ENCODE assay signal across 20 cellular contexts in the genomic region with DNA sequence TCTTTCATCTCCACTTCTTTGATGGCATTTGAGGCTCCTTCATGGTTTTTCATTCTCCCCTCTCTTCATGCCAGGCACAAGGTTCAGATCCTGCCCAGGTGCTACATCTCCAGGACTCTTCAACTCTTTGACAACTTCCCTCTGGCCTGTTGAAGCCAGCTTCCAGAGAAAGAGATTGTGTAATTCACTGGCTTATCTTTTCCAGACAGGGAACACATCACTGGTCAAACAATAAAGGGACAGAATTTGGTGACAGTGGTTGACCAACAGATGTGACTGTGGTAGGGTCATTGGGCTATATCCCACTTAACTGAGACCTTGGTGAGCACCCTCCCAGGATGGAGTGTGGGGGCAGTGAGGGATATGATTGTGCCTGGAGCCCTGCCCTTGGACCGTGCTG.
A peak's percentile ranks its signal among the peaks of the same experiment; 100 is the strongest.
DNase-seq lines count a peak whose midpoint lies in the region; ATAC-seq, FAIRE-seq and TF ChIP-seq lines count a peak whose summit lies in the region.
"Had no signal": no experiment of that assay in that cellular context is flagged by ENCODE, and none has a peak within 500 bp of the region (broad histone marks: within the 10 kb centered on the region; RNA-seq: fewer than 3 reads in every experiment).

No MANE protein-coding gene starts in this region.

- no peaks in the 10 kb centered on the region for H3K27me3 ChIP-seq in left ventricle myocardium inferior (ENCODE audit: low read depth)
- H3K27me3 ChIP-seq in right cardiac atrium (ENCODE audit: control insufficient read depth, insufficient read depth): no peaks in the 10 kb centered on the region
- H3K27me3 ChIP-seq: BE2C had no signal

- no peak for ATAC-seq in activated T-helper 17 cell treated with anti-CD3 and anti-CD28 coated beads, Interleukin-2, amount 50 U/mL, for 72 hours (replicated peaks)
- peak; percentile 16 to 17 for ATAC-seq in right cardiac atrium
- no peak for ATAC-seq in activated CD8-positive, alpha-beta memory T cell treated with anti-CD3 and anti-CD28 coated beads, Interleukin-2, amount 10 ng/mL, durations not matched to agents 7 days and 5 days
- ATAC-seq in HG02852 (IDR thresholded peaks at IDR 0.05; ENCODE audit: unreplicated experiment): no peak
- ATAC-seq: GM23338 had no signal

- peaks cover 54% of the 10 kb centered on the region for H3K4me1 ChIP-seq in left ventricle myocardium inferior
- peaks cover 8% of the 10 kb centered on the region for H3K4me1 ChIP-seq in right cardiac atrium (ENCODE audit: control insufficient read depth, insufficient read depth, low read length)
- H3K4me1 ChIP-seq: BE2C had no signal

- FAIRE-seq in GM19239 (lab: Jason Lieb, UNC): no peak
- FAIRE-seq: A204.1, D721Med, G401.6, GM12891, H54, HTR-8/SVneo had no signal

- no peaks in the 10 kb centered on the region for H3K4me1 Mint-ChIP-seq in activated T-helper 17 cell treated with anti-CD3 and anti-CD28 coated beads, Interleukin-2, amount 50 U/mL, for 72 hours
- H3K4me1 Mint-ChIP-seq in activated CD8-positive, alpha-beta memory T cell treated with anti-CD3 and anti-CD28 coated beads, Interleukin-2, amount 10 ng/mL, durations not matched to agents 7 days and 5 days: no peaks in the 10 kb centered on the region
- H3K4me1 Mint-ChIP-seq: CD4-positive, CD25-positive, alpha-beta regulatory T cell had no signal

- no peaks in the 10 kb centered on the region for H3K9me3 Mint-ChIP-seq in activated T-helper 17 cell treated with anti-CD3 and anti-CD28 coated beads, Interleukin-2, amount 50 U/mL, for 72 hours
- H3K9me3 Mint-ChIP-seq in activated CD8-positive, alpha-beta memory T cell treated with anti-CD3 and anti-CD28 coated beads, Interleukin-2, amount 10 ng/mL, durations not matched to agents 7 days and 5 days (ENCODE audit: low read depth): no peaks in the 10 kb centered on the region
- H3K9me3 Mint-ChIP-seq: CD4-positive, CD25-positive, alpha-beta regulatory T cell; GM23338 had no signal

- H3K27ac Mint-ChIP-seq in activated T-helper 17 cell treated with anti-CD3 and anti-CD28 coated beads, Interleukin-2, amount 50 U/mL, for 72 hours: peak overlapping the region; percentile 20
- H3K27ac Mint-ChIP-seq in activated CD8-positive, alpha-beta memory T cell treated with anti-CD3 and anti-CD28 coated beads, Interleukin-2, amount 10 ng/mL, durations not matched to agents 7 days and 5 days: no peak overlapping the region
- H3K27ac Mint-ChIP-seq: CD4-positive, CD25-positive, alpha-beta regulatory T cell; GM23338 had no signal

- no peaks in the 10 kb centered on the region for H3K36me3 Mint-ChIP-seq in activated T-helper 17 cell treated with anti-CD3 and anti-CD28 coated beads, Interleukin-2, amount 50 U/mL, for 72 hours (ENCODE audit: low read depth)
- no peaks in the 10 kb centered on the region for H3K36me3 Mint-ChIP-seq in activated CD8-positive, alpha-beta memory T cell treated with anti-CD3 and anti-CD28 coated beads, Interleukin-2, amount 10 ng/mL, durations not matched to agents 7 days and 5 days
- H3K36me3 Mint-ChIP-seq: CD4-positive, CD25-positive, alpha-beta regulatory T cell had no signal

- TF ChIP-seq CTCF in left ventricle myocardium inferior (IDR thresholded peaks at IDR 0.05; ENCODE audit: borderline replicate concordance): no peak

- CTCF ChIA-PET in activated CD8-positive, alpha-beta memory T cell treated with anti-CD3 and anti-CD28 coated beads, Interleukin-2, amount 10 ng/mL, durations not matched to agents 7 days and 5 days (lab: Charles Lee): no interaction called here

- H3K9me3 ChIP-seq in left ventricle myocardium inferior (replicated peaks) (no peaks in the 10 kb centered on the region), right cardiac atrium (ENCODE audit: control insufficient read depth, low read length) (no peaks in the 10 kb centered on the region)
- H3K9me3 ChIP-seq: BE2C, Caco-2 had no signal

- no peak overlapping the region for H3K4me3 ChIP-seq in left ventricle myocardium inferior
- no peak overlapping the region for H3K4me3 ChIP-seq in right cardiac atrium (ENCODE audit: low read length)
- H3K4me3 ChIP-seq: GM23338 had no signal

- H3K27ac ChIP-seq in left ventricle myocardium inferior (replicated peaks): peak overlapping the region; percentile 12
- H3K27ac ChIP-seq in right cardiac atrium (ENCODE audit: low read length): no peak overlapping the region

- no peak for DNase-seq in left ventricle myocardium inferior
- DNase-seq in cardiac septum (ENCODE audit: low spot score): no peak
- DNase-seq in right cardiac atrium: no peak
- DNase-seq in GM19239 (ENCODE audit: insufficient read length, low spot score): no peak
- DNase-seq in activated CD8-positive, alpha-beta memory T cell treated with anti-CD3 and anti-CD28 coated beads, Interleukin-2, amount 10 ng/mL, durations not matched to agents 7 days and 5 days: no peak
- DNase-seq: ACHN; BE2C; C1 segment of cervical spinal cord; Caco-2; CD4-positive, CD25-positive, alpha-beta regulatory T cell; HCEC 1CT had no signal

- H3K36me3 ChIP-seq in left ventricle myocardium inferior: no peaks in the 10 kb centered on the region
- H3K36me3 ChIP-seq: BE2C had no signal

- H3K4me3 Mint-ChIP-seq in activated T-helper 17 cell treated with anti-CD3 and anti-CD28 coated beads, Interleukin-2, amount 50 U/mL, for 72 hours: no peak overlapping the region
- H3K4me3 Mint-ChIP-seq in activated CD8-positive, alpha-beta memory T cell treated with anti-CD3 and anti-CD28 coated beads, Interleukin-2, amount 10 ng/mL, durations not matched to agents 7 days and 5 days: no peak overlapping the region
- H3K4me3 Mint-ChIP-seq: CD4-positive, CD25-positive, alpha-beta regulatory T cell; GM23338 had no signal

- H3K27me3 Mint-ChIP-seq in activated T-helper 17 cell treated with anti-CD3 and anti-CD28 coated beads, Interleukin-2, amount 50 U/mL, for 72 hours: peaks cover 8% of the 10 kb centered on the region
- H3K27me3 Mint-ChIP-seq in activated CD8-positive, alpha-beta memory T cell treated with anti-CD3 and anti-CD28 coated beads, Interleukin-2, amount 10 ng/mL, durations not matched to agents 7 days and 5 days: peaks cover 18% of the 10 kb centered on the region
- H3K27me3 Mint-ChIP-seq: CD4-positive, CD25-positive, alpha-beta regulatory T cell had no signal

- WGBS in right cardiac atrium: 61% methylated on average over 1 of the region's 1 CpG

- intact Hi-C loops in left ventricle myocardium inferior (cut with micrococcal nuclease) (no loop called here), cardiac septum (cut with DNase I) (no loop called here), right cardiac atrium (cut with DNase I) (no loop called here)

Comparison
In these comparisons a context has a peak if more than half of its experiments do, and no peak if none do; other contexts are left out.
1. ATAC-seq: peak in right cardiac atrium (2 of 2); none in activated T-helper 17 cell treated with anti-CD3 and anti-CD28 coated beads, Interleukin-2, amount 50 U/mL, for 72 hours (single experiment), activated CD8-positive, alpha-beta memory T cell treated with anti-CD3 and anti-CD28 coated beads, Interleukin-2, amount 10 ng/mL, durations not matched to agents 7 days and 5 days (single experiment) and HG02852 (single experiment).